In the genomic region with DNA sequence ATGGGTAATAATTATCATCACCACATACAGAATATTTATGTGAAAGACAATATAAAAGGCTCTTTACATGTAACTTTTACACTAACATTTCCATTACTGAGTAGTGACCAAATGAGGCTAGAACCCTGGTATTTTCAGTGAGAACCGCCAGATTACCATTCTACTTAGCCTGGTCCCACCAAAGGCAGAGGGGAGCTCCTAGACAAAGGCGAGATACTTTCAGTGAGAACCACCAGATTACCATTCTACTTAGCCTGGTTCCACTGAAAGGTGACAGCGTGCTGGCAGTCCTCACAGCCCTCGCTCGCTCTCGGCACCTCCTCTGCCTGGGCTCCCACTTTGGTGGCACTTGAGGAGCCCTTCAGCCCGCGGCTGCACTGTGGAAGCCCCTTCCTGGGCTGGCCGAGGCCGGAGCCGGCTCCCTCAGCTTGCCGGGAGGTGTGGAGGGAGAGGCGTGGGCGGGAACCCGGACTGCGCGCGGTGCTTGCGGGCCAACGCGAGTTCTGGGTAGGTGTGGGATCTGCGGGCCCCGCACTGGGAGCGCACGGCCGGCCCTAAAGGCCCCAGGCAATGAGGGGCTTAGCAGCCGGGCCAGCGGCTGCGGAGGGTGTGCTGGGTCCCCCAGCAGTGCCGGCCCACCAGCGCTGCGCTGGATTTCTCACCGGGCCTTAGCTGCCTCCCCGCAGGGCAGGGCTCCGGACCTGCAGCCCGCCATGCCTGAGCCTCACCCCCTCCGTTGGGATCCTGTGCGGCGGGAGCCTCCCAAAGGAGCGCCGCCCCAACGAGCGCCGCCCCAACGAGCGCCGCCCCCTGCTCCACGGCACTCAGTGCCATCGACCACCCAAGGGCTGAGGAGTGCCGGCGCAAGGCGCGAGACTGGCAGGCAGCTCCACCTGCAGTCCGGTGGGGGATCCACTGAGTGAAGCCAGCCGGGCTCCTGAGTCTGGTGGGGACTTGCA, we compare ENCODE assay signal across 21 cellular contexts.
A peak's percentile ranks its signal among the peaks of the same experiment; 100 is the strongest.
DNase-seq lines count a peak whose midpoint lies in the region; ATAC-seq, FAIRE-seq and TF ChIP-seq lines count a peak whose summit lies in the region.
"Had no signal": no experiment of that assay in that cellular context is flagged by ENCODE, and none has a peak within 500 bp of the region (broad histone marks: within the 10 kb centered on the region; RNA-seq: fewer than 3 reads in every experiment).

No MANE protein-coding gene starts in this region.

- CTCF ChIA-PET in activated CD4-positive, alpha-beta T cell treated with anti-CD3 and anti-CD28 coated beads for 36 hours (lab: Charles Lee), result no interaction called here

- ATAC-seq in GM21526 (IDR thresholded peaks at IDR 0.05; ENCODE audit: low FRiP score, unreplicated experiment), result no peak
- ATAC-seq in activated CD4-positive, alpha-beta T cell treated with anti-CD3 and anti-CD28 coated beads for 36 hours, result no peak
- ATAC-seq: activated CD4-positive, CD25-positive, alpha-beta regulatory T cell treated with anti-CD3 and anti-CD28 coated beads, Interleukin-2, amount 50 U/mL, for 24 hours; activated CD8-positive, alpha-beta memory T cell treated with anti-CD3 and anti-CD28 coated beads, Interleukin-2, amount 10 ng/mL, durations not matched to agents 7 days and 5 days had no signal

- peaks cover 1% of the 10 kb centered on the region for H3K36me3 Mint-ChIP-seq in type B pancreatic cell
- H3K36me3 Mint-ChIP-seq in activated CD4-positive, alpha-beta T cell treated with anti-CD3 and anti-CD28 coated beads for 36 hours (ENCODE audit: low read depth), result no peaks in the 10 kb centered on the region
- H3K36me3 Mint-ChIP-seq: activated CD8-positive, alpha-beta memory T cell treated with anti-CD3 and anti-CD28 coated beads, Interleukin-2, amount 10 ng/mL, durations not matched to agents 7 days and 5 days; CD14-positive monocyte had no signal

- H3K27me3 Mint-ChIP-seq in type B pancreatic cell, result no peaks in the 10 kb centered on the region
- no peaks in the 10 kb centered on the region for H3K27me3 Mint-ChIP-seq in activated CD4-positive, alpha-beta T cell treated with anti-CD3 and anti-CD28 coated beads for 36 hours
- H3K27me3 Mint-ChIP-seq: activated CD8-positive, alpha-beta memory T cell treated with anti-CD3 and anti-CD28 coated beads, Interleukin-2, amount 10 ng/mL, durations not matched to agents 7 days and 5 days had no signal

- TF ChIP-seq CTCF in left ventricle myocardium inferior (IDR thresholded peaks at IDR 0.05; ENCODE audit: borderline replicate concordance), result no peak
- no peak for TF ChIP-seq CTCF in right atrium auricular region (IDR thresholded peaks at IDR 0.05)
- no peak for TF ChIP-seq CTCF in kidney (IDR thresholded peaks at IDR 0.05; ENCODE audit: borderline replicate concordance, extremely low read depth, insufficient read depth)
- TF ChIP-seq CTCF in type B pancreatic cell (conservative IDR thresholded peaks at IDR 0.05), result no peak

- intact Hi-C loops in left ventricle myocardium inferior (cut with micrococcal nuclease) (no loop called here), kidney (cut with DNase I) (no loop called here)
- intact Hi-C loops in activated CD4-positive, alpha-beta T cell treated with anti-CD3 and anti-CD28 coated beads for 36 hours (cut with DNase I, micrococcal nuclease), result no loop called here

- peaks cover 6% of the 10 kb centered on the region for H3K9me3 Mint-ChIP-seq in type B pancreatic cell
- peaks cover 8% of the 10 kb centered on the region for H3K9me3 Mint-ChIP-seq in activated CD4-positive, alpha-beta T cell treated with anti-CD3 and anti-CD28 coated beads for 36 hours (ENCODE audit: low read depth)

- H3K9me3 ChIP-seq in left ventricle myocardium inferior (replicated peaks) (no peaks in the 10 kb centered on the region), right atrium auricular region (no peaks in the 10 kb centered on the region), kidney (ENCODE audit: control insufficient read depth in 1 of 2, low read length in 2 of 2) (no peaks in the 10 kb centered on the region)
- H3K9me3 ChIP-seq: heart left ventricle, SJSA1, transverse colon had no signal

- H3K4me3 Mint-ChIP-seq in type B pancreatic cell, result peak overlapping the region; percentile 75
- no peak overlapping the region for H3K4me3 Mint-ChIP-seq in activated CD4-positive, alpha-beta T cell treated with anti-CD3 and anti-CD28 coated beads for 36 hours
- H3K4me3 Mint-ChIP-seq: activated CD8-positive, alpha-beta memory T cell treated with anti-CD3 and anti-CD28 coated beads, Interleukin-2, amount 10 ng/mL, durations not matched to agents 7 days and 5 days; T-helper 2 cell treated with Interferon-gamma antibody and Interleukin-4, amounts not matched to agents 5 μg/mL and 100 μg/mL, for 36 hours had no signal

- H3K4me3 ChIP-seq in left ventricle myocardium inferior (peak overlapping the region; percentile 4), right atrium auricular region (no peak overlapping the region), kidney (ENCODE audit: low read length in 2 of 2) (no peak overlapping the region)
- H3K4me3 ChIP-seq: SJSA1 had no signal

- H3K4me1 ChIP-seq in left ventricle myocardium inferior (no peaks in the 10 kb centered on the region), right atrium auricular region (no peaks in the 10 kb centered on the region), kidney (ENCODE audit: control insufficient read depth in 1 of 2, insufficient read depth in 1 of 2, low read depth in 1 of 2, low read length in 2 of 2) (no peaks in the 10 kb centered on the region)
- H3K4me1 ChIP-seq: heart left ventricle, SJSA1, transverse colon had no signal

- POLR2A ChIA-PET in activated CD4-positive, alpha-beta T cell treated with anti-CD3 and anti-CD28 coated beads for 36 hours (lab: Charles Lee), result no interaction called here

- no peaks in the 10 kb centered on the region for H3K4me1 Mint-ChIP-seq in type B pancreatic cell (ENCODE audit: unreplicated experiment)
- H3K4me1 Mint-ChIP-seq in activated CD4-positive, alpha-beta T cell treated with anti-CD3 and anti-CD28 coated beads for 36 hours, result no peaks in the 10 kb centered on the region
- H3K4me1 Mint-ChIP-seq: activated CD8-positive, alpha-beta memory T cell treated with anti-CD3 and anti-CD28 coated beads, Interleukin-2, amount 10 ng/mL, durations not matched to agents 7 days and 5 days; CD14-positive monocyte had no signal

- H3K27ac ChIP-seq in left ventricle myocardium inferior (replicated peaks) (no peak overlapping the region), right atrium auricular region (no peak overlapping the region), kidney (ENCODE audit: low read depth in 2 of 2, low read length in 2 of 2) (no peak overlapping the region)
- H3K27ac ChIP-seq: heart left ventricle, SJSA1, transverse colon had no signal

- no peaks in the 10 kb centered on the region for H3K36me3 ChIP-seq in left ventricle myocardium inferior
- no peaks in the 10 kb centered on the region for H3K36me3 ChIP-seq in right atrium auricular region
- H3K36me3 ChIP-seq in kidney (ENCODE audit: control insufficient read depth in 1 of 2, insufficient read depth in 2 of 2, low read length in 2 of 2), result no peaks in the 10 kb centered on the region
- H3K36me3 ChIP-seq: heart left ventricle, SJSA1, transverse colon had no signal

- H3K27ac Mint-ChIP-seq in type B pancreatic cell, result no peak overlapping the region
- no peak overlapping the region for H3K27ac Mint-ChIP-seq in activated CD4-positive, alpha-beta T cell treated with anti-CD3 and anti-CD28 coated beads for 36 hours
- H3K27ac Mint-ChIP-seq: activated CD8-positive, alpha-beta memory T cell treated with anti-CD3 and anti-CD28 coated beads, Interleukin-2, amount 10 ng/mL, durations not matched to agents 7 days and 5 days; CD14-positive monocyte; T-helper 2 cell treated with Interferon-gamma antibody and Interleukin-4, amounts not matched to agents 5 μg/mL and 100 μg/mL, for 36 hours had no signal

- DNase-seq in left ventricle myocardium inferior, result no peak
- DNase-seq in right atrium auricular region (ENCODE audit: low spot score), result no peak
- DNase-seq in SHP77 treated with DMSO at 0.1 percent for 48 hours (lab: John Stamatoyannopoulos, UW), result peak; percentile 22
- DNase-seq in kidney, result peak; percentile 65
- DNase-seq in type B pancreatic cell (ENCODE audit: extremely low spot score, unreplicated experiment), result no peak
- no peak for DNase-seq in activated CD4-positive, alpha-beta T cell treated with anti-CD3 and anti-CD28 coated beads for 36 hours
- no peak for DNase-seq in AG08395 (ENCODE audit: low spot score)
- DNase-seq: activated CD8-positive, alpha-beta memory T cell treated with anti-CD3 and anti-CD28 coated beads, Interleukin-2, amount 10 ng/mL, durations not matched to agents 7 days and 5 days; central memory CD4-positive, alpha-beta T cell; effector memory CD4-positive, alpha-beta T cell; IMR-90; MM.1S; NCI-H1694 treated with DMSO at 0.1 percent for 48 hours; stimulated activated naive CD4-positive, alpha-beta T cell treated with Interleukin-2 at 50 U/mL for 16 hours; transverse colon had no signal

- no peaks in the 10 kb centered on the region for H3K27me3 ChIP-seq in left ventricle myocardium inferior (ENCODE audit: low read depth)
- no peaks in the 10 kb centered on the region for H3K27me3 ChIP-seq in right atrium auricular region
- H3K27me3 ChIP-seq: heart left ventricle, SJSA1, transverse colon had no signal

- H3K9ac ChIP-seq in kidney (ENCODE audit: low read length in 2 of 2), result no peak overlapping the region

- FAIRE-seq in kidney (lab: Jason Lieb, UNC), result no peak

Comparison
In these comparisons a context has a peak if more than half of its experiments do, and no peak if none do; other contexts are left out.
1. DNase-seq: peak in SHP77 treated with DMSO at 0.1 percent for 48 hours (single experiment) and kidney (single experiment); none in left ventricle myocardium inferior (single experiment), right atrium auricular region (single experiment), type B pancreatic cell (single experiment), activated CD4-positive, alpha-beta T cell treated with anti-CD3 and anti-CD28 coated beads for 36 hours (single experiment) and AG08395 (single experiment).